In genomic region chr17:51720439-51720838, GRCh38 we compare ENCODE assay signal across 36 cellular contexts.
"Had no signal": no experiment of that assay in that cellular context is flagged by ENCODE, and none has a peak within 500 bp of the region (broad histone marks: within the 10 kb centered on the region; RNA-seq: fewer than 3 reads in every experiment).

No MANE protein-coding gene starts in this region.

- DNase-seq: Karpas-422, Kasumi-1, MG63, MM.1S, MV-4-11, NCI-H1048, NCI-H1092, NCI-H1092 treated with DMSO at 0.1 percent for 48 hours, NCI-H1105, NCI-H1105 treated with DMSO at 0.1 percent for 48 hours, NCI-H1417, NCI-H1417 treated with DMSO at 0.1 percent for 48 hours, NCI-H1436, NCI-H1436 treated with DMSO at 0.1 percent for 48 hours, NCI-H146, NCI-H1694, NCI-H1694 treated with DMSO at 0.1 percent for 48 hours, NCI-H187, NCI-H187 treated with DMSO at 0.1 percent for 48 hours, NCI-H1930, NCI-H2029, NCI-H2029 treated with DMSO at 0.1 percent for 48 hours, NCI-H2081, NCI-H2081 treated with DMSO at 0.1 percent for 48 hours, NCI-H2107, NCI-H2171, NCI-H2171 treated with DMSO at 0.1 percent for 48 hours, NCI-H2227 treated with DMSO at 0.1 percent for 48 hours, NCI-H226, NCI-H345, NCI-H446, NCI-H446 treated with DMSO at 0.1 percent for 48 hours, NCI-H510A, NCI-H510A treated with DMSO at 0.1 percent for 48 hours, NCI-H524, NCI-H524 treated with DMSO at 0.1 percent for 48 hours had no signal

- H3K27me3 ChIP-seq: MG63 had no signal

- H3K4me3 ChIP-seq: MG63 had no signal

- H3K36me3 ChIP-seq: MG63 had no signal

- H3K9me3 ChIP-seq: MG63 had no signal
